In the genomic region with DNA sequence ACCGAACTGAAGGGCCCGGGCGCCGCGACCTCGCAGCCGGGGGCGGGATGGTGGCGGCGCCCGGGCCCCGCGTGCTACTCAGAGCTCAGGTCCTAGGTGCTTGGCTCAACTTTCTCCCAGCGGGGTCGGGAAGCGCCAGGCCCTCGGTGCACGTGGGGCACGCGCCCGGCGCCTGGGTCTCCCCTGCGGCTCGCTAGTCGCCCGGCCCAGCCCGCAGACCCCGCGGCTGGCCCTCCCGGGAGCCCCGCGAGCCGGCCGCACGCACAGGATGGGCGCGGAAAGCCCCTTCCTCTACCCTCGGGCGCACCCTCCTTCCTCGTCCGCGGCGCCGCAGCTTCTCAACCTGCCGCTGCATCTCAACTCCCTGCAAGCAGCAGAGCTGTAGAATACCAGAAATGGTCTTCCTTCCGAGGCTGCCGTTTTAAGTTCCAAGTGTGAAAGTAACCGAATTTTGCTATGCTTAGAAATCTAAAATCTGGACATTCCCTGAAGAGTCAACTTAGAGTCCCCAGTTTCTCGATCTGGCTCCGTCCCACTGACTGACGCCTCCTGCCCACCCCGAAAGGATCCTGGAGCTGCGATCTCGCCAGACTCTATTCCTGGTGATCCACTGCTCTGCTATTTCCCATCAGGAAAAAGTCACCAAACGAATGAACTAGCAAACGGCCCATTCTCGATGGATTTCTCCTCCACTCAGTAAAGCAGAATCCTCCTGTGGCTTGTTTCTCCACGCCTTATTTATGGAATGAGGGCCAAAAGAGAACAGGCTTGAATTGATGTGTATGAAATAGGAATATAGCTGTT, we compare ENCODE assay signal across 13 cellular contexts. TPM values are rescaled to one million over a fixed set of nuclear protein-coding genes. Genes with fewer than 3 reads are reported as not detected.
DNase-seq lines count a peak whose midpoint lies in the region; ATAC-seq lines count a peak whose summit lies in the region.
"Had no signal": no experiment of that assay in that cellular context is flagged by ENCODE, and none has a peak within 500 bp of the region (broad histone marks: within the 10 kb centered on the region; RNA-seq: fewer than 3 reads in every experiment).

No MANE protein-coding gene starts in this region.

- H3K4me1 ChIP-seq in HUES48 (ENCODE audit: control insufficient read depth, insufficient read depth, low read length) = peaks cover 22% of the 10 kb centered on the region

- peaks cover 62% of the 10 kb centered on the region for H3K27me3 ChIP-seq in HUES48 (ENCODE audit: control insufficient read depth, insufficient read depth, low read length)

- no peak overlapping the region for H3K27ac ChIP-seq in HUES48 (ENCODE audit: low read depth, low read length)
- H3K27ac ChIP-seq: GM23248, VCaP had no signal

- peak overlapping the region; percentile 56 for H3K4me3 ChIP-seq in HUES48 (ENCODE audit: low read depth, low read length)
- H3K4me3 ChIP-seq: GM23248 had no signal

- H3K27me3 Mint-ChIP-seq in central memory CD8-positive, alpha-beta T cell = peaks cover 41% of the 10 kb centered on the region
- H3K27me3 Mint-ChIP-seq in naive B cell = peaks cover 30 to 37% (median 34%) of the 10 kb centered on the region in 3 donors

- H3K4me3 Mint-ChIP-seq in central memory CD8-positive, alpha-beta T cell = peak overlapping the region; percentile 11
- H3K4me3 Mint-ChIP-seq in naive B cell = peak overlapping the region in 5 of 8 donors; percentile 13 to 42 (median 32)

- peaks cover 12% of the 10 kb centered on the region for H3K4me1 Mint-ChIP-seq in central memory CD8-positive, alpha-beta T cell
- peaks cover 9 to 22% (median 11%) of the 10 kb centered on the region in 3 donors for H3K4me1 Mint-ChIP-seq in naive B cell

- peaks cover 24% of the 10 kb centered on the region for H3K36me3 ChIP-seq in HUES48 (ENCODE audit: control insufficient read depth, insufficient read depth, low read length)

- DNase-seq in D341Med (ENCODE audit: low spot score) (peak; percentile 32), naive B cell (no peak), HT-29 (ENCODE audit: low spot score) (no peak), SHP77 (lab: John Stamatoyannopoulos, UW) (no peak), NCI-H748 (lab: John Stamatoyannopoulos, UW; ENCODE audit: unreplicated experiment) (no peak), NCI-H345 treated with DMSO at 0.1 percent for 48 hours (lab: John Stamatoyannopoulos, UW; ENCODE audit: unreplicated experiment) (no peak)
- no peak for DNase-seq in central memory CD8-positive, alpha-beta T cell (ENCODE audit: low spot score in 2 of 2)
- DNase-seq: GM23248, small intestine had no signal

- no peak for ATAC-seq in central memory CD8-positive, alpha-beta T cell (replicated peaks; ENCODE audit: extremely low read depth, poor library complexity, severe bottlenecking)
- peak; percentile 37 to 47 for ATAC-seq in naive B cell (ENCODE audit: low read depth in 2 of 2)

- H3K9me3 Mint-ChIP-seq in central memory CD8-positive, alpha-beta T cell = no peaks in the 10 kb centered on the region
- H3K9me3 Mint-ChIP-seq in naive B cell = peaks cover 0 to 13% (median 3%) of the 10 kb centered on the region in 7 donors

- H3K9ac ChIP-seq in HUES48 (ENCODE audit: low read depth, low read length) = peak overlapping the region; percentile 12; the same call in 1 of the 2 replicates
- H3K9ac ChIP-seq: GM23248 had no signal

- H3K36me3 Mint-ChIP-seq in central memory CD8-positive, alpha-beta T cell (ENCODE audit: insufficient read depth) = peaks cover 10% of the 10 kb centered on the region
- peaks cover 8 to 24% of the 10 kb centered on the region in 2 donors for H3K36me3 Mint-ChIP-seq in naive B cell

- no peak overlapping the region for H3K27ac Mint-ChIP-seq in central memory CD8-positive, alpha-beta T cell (ENCODE audit: low read depth)
- H3K27ac Mint-ChIP-seq in naive B cell = peak overlapping the region in 3 of 6 donors; percentile 29 to 58 (median 34)

- no peaks in the 10 kb centered on the region for H3K9me3 ChIP-seq in HUES48 (ENCODE audit: control insufficient read depth, insufficient read depth, low read length)

RNA-seq across cellular contexts. Expression of gene NKX2-4, which starts 5.6 kb away (rescaled TPM):
- polyA plus RNA-seq in naive B cell (ENCODE audit: low read depth in 6 of 6) = not detected
- total RNA-seq in HT-29 (2014; rRNA removed; shearing (Covaris generic)) = not detected in 2 replicates
- total RNA-seq: GM23248, RPMI7951 had no signal
- polyA plus RNA-seq: adipose tissue, GM23248, small intestine had no signal
